Comparison of ENCODE assay signal across 8 cellular contexts in the genomic region with DNA sequence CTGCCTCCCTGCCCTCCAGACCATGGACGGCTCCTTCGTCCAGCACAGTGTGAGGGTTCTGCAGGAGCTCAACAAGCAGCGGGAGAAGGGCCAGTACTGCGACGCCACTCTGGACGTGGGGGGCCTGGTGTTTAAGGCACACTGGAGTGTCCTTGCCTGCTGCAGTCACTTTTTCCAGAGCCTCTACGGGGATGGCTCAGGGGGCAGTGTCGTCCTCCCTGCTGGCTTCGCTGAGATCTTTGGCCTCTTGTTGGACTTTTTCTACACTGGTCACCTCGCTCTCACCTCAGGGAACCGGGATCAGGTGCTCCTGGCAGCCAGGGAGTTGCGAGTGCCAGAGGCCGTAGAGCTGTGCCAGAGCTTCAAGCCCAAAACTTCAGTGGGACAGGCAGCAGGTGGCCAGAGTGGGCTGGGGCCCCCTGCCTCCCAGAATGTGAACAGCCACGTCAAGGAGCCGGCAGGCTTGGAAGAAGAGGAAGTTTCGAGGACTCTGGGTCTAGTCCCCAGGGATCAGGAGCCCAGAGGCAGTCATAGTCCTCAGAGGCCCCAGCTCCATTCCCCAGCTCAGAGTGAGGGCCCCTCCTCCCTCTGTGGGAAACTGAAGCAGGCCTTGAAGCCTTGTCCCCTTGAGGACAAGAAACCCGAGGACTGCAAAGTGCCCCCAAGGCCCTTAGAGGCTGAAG. TPM values are rescaled to one million over a fixed set of nuclear protein-coding genes. Genes with fewer than 3 reads are reported as not detected.
DNase-seq lines count a peak whose midpoint lies in the region; ATAC-seq and TF ChIP-seq lines count a peak whose summit lies in the region.

No MANE protein-coding gene starts in this region.

- H3K27ac Mint-ChIP-seq in activated naive CD4-positive, alpha-beta T cell treated with anti-CD3 and anti-CD28 coated beads, Interleukin-2, amount 10 ng/mL, durations not matched to agents 7 days and 5 days, result peak overlapping the region; percentile 93
- H3K27ac Mint-ChIP-seq in activated T-helper 17 cell treated with anti-CD3 and anti-CD28 coated beads, Interleukin-2, amount 50 U/mL, for 72 hours, result peak overlapping the region; percentile 95

- no peak for TF ChIP-seq POLR2A in spleen (IDR thresholded peaks at IDR 0.05)

- H3K27me3 ChIP-seq in spleen (replicated peaks in 1 of 7), result no peaks in the 10 kb centered on the region

- H3K27me3 Mint-ChIP-seq in activated naive CD4-positive, alpha-beta T cell treated with anti-CD3 and anti-CD28 coated beads, Interleukin-2, amount 10 ng/mL, durations not matched to agents 7 days and 5 days, result peaks cover 4% of the 10 kb centered on the region
- no peaks in the 10 kb centered on the region for H3K27me3 Mint-ChIP-seq in activated T-helper 17 cell treated with anti-CD3 and anti-CD28 coated beads, Interleukin-2, amount 50 U/mL, for 72 hours

- no peak for TF ChIP-seq CTCF in spleen (IDR thresholded peaks at IDR 0.05 in 8 of 11, conservative IDR thresholded peaks at IDR 0.05 in 3 of 11)

- no peak for ATAC-seq in activated T-helper 17 cell treated with anti-CD3 and anti-CD28 coated beads, Interleukin-2, amount 50 U/mL, for 72 hours (replicated peaks)
- no peak for ATAC-seq in HG03196 (IDR thresholded peaks at IDR 0.05; ENCODE audit: unreplicated experiment)

- WGBS in spleen, 5 donors, result 23 to 34% (median 25%) methylated on average over 9 to 17 of the region's 17 CpGs

- intact Hi-C loops in spleen (cut with DNase I; ENCODE audit: low total_unique reads), result no loop called here

- no peaks in the 10 kb centered on the region for H3K9me3 Mint-ChIP-seq in activated naive CD4-positive, alpha-beta T cell treated with anti-CD3 and anti-CD28 coated beads, Interleukin-2, amount 10 ng/mL, durations not matched to agents 7 days and 5 days
- no peaks in the 10 kb centered on the region for H3K9me3 Mint-ChIP-seq in activated T-helper 17 cell treated with anti-CD3 and anti-CD28 coated beads, Interleukin-2, amount 50 U/mL, for 72 hours

- peak overlapping the region; percentile 73 to 92 (median 88) for H3K4me3 ChIP-seq in spleen

- no peak for DNase-seq in activated naive CD4-positive, alpha-beta T cell treated with anti-CD3 and anti-CD28 coated beads, Interleukin-2, amount 10 ng/mL, durations not matched to agents 7 days and 5 days
- DNase-seq in activated naive CD4-positive, alpha-beta T cell treated with anti-CD3 and anti-CD28 coated beads, Interleukin-2, amount 50 U/mL, for 16 hours, result no peak
- DNase-seq in hepatic stellate cell (ENCODE audit: low spot score) (peak; percentile 68), spleen (peak; percentile 83), NCI-H524 (lab: John Stamatoyannopoulos, UW) (no peak), DMS153 (lab: John Stamatoyannopoulos, UW) (no peak)

- peaks cover 0 to 7% (median 0%) of the 10 kb centered on the region in 6 donors for H3K36me3 ChIP-seq in spleen

- peak overlapping the region; percentile 86 to 98 (median 95) for H3K27ac ChIP-seq in spleen

- H3K4me3 Mint-ChIP-seq in activated naive CD4-positive, alpha-beta T cell treated with anti-CD3 and anti-CD28 coated beads, Interleukin-2, amount 10 ng/mL, durations not matched to agents 7 days and 5 days, result peak overlapping the region; percentile 98
- H3K4me3 Mint-ChIP-seq in activated T-helper 17 cell treated with anti-CD3 and anti-CD28 coated beads, Interleukin-2, amount 50 U/mL, for 72 hours, result peak overlapping the region; percentile 91

- CTCF ChIA-PET in activated naive CD4-positive, alpha-beta T cell treated with anti-CD3 and anti-CD28 coated beads, Interleukin-2, amount 10 ng/mL, durations not matched to agents 7 days and 5 days (lab: Charles Lee), result interaction anchor here (0.6 to 2.1 kb wide), 3 partner anchors 21 to 334 kb away, joined by 3 to 6 read pairs (median 5); partner anchors contain the start of gene KLHL21

- peaks cover 40% of the 10 kb centered on the region for H3K4me1 Mint-ChIP-seq in activated naive CD4-positive, alpha-beta T cell treated with anti-CD3 and anti-CD28 coated beads, Interleukin-2, amount 10 ng/mL, durations not matched to agents 7 days and 5 days
- H3K4me1 Mint-ChIP-seq in activated T-helper 17 cell treated with anti-CD3 and anti-CD28 coated beads, Interleukin-2, amount 50 U/mL, for 72 hours, result peaks cover 14% of the 10 kb centered on the region

- H3K4me1 ChIP-seq in spleen, result peaks cover 18 to 69% (median 50%) of the 10 kb centered on the region in 6 donors

- H3K36me3 Mint-ChIP-seq in activated naive CD4-positive, alpha-beta T cell treated with anti-CD3 and anti-CD28 coated beads, Interleukin-2, amount 10 ng/mL, durations not matched to agents 7 days and 5 days, result peaks cover 15% of the 10 kb centered on the region
- no peaks in the 10 kb centered on the region for H3K36me3 Mint-ChIP-seq in activated T-helper 17 cell treated with anti-CD3 and anti-CD28 coated beads, Interleukin-2, amount 50 U/mL, for 72 hours (ENCODE audit: low read depth)

- no peaks in the 10 kb centered on the region for H3K9me3 ChIP-seq in spleen

RNA-seq across cellular contexts. Expression of gene ZBTB48, which starts 0.9 kb away (rescaled TPM):
- total RNA-seq in activated T-helper 17 cell treated with anti-CD3 and anti-CD28 coated beads, Interleukin-2, amount 50 U/mL, for 72 hours, result 10 to 100 TPM; 22.0 to 28.5 TPM
- total RNA-seq in spleen, result 10 to 100 TPM; 23.5 to 61.0 (median 48.0) TPM
- 100 to 1,000 TPM in 1 of 3 donors, 10 to 100 TPM in 2; 53.1 to 131 (median 89.3) TPM for polyA plus RNA-seq in spleen

RNA-seq across cellular contexts. Expression of gene KLHL21, which starts 21.9 kb away (rescaled TPM):
- total RNA-seq in activated T-helper 17 cell treated with anti-CD3 and anti-CD28 coated beads, Interleukin-2, amount 50 U/mL, for 72 hours, result 10 to 100 TPM; 32.3 to 35.3 TPM
- total RNA-seq in spleen, result 10 to 100 TPM; 18.5 to 41.5 (median 29.4) TPM
- 10 to 100 TPM in 1 of 3 donors, 1 to 10 TPM in 2; 5.0 to 12.0 (median 6.2) TPM for polyA plus RNA-seq in spleen

RNA-seq across cellular contexts. Expression of gene TAS1R1, which starts 25.6 kb away (rescaled TPM):
- not detected for total RNA-seq in activated T-helper 17 cell treated with anti-CD3 and anti-CD28 coated beads, Interleukin-2, amount 50 U/mL, for 72 hours
- total RNA-seq in spleen, result under 1 TPM; 0.13 to 0.88 (median 0.56) TPM
- polyA plus RNA-seq in spleen, result under 1 TPM; 0.09 to 0.51 (median 0.33) TPM

RNA-seq across cellular contexts. Expression of gene NOL9, which starts 26.4 kb away (rescaled TPM):
- total RNA-seq in activated T-helper 17 cell treated with anti-CD3 and anti-CD28 coated beads, Interleukin-2, amount 50 U/mL, for 72 hours, result 10 to 100 TPM; 33.2 to 58.0 TPM
- total RNA-seq in spleen, result 10 to 100 TPM; 30.5 to 55.2 (median 51.5) TPM
- 10 to 100 TPM in 1 of 3 donors, 1 to 10 TPM in 2; 4.2 to 10.0 (median 5.8) TPM for polyA plus RNA-seq in spleen

RNA-seq across cellular contexts. Expression of gene PHF13, which starts 32.8 kb away (rescaled TPM):
- total RNA-seq in activated T-helper 17 cell treated with anti-CD3 and anti-CD28 coated beads, Interleukin-2, amount 50 U/mL, for 72 hours, result 10 to 100 TPM; 14.8 to 23.7 TPM
- 10 to 100 TPM in 4 of 7 donors, 1 to 10 TPM in 3; 6.6 to 14.0 (median 10.5) TPM for total RNA-seq in spleen
- 1 to 10 TPM; 3.4 to 6.0 (median 4.4) TPM for polyA plus RNA-seq in spleen

Comparison
In these comparisons a context has a peak if more than half of its experiments do, and no peak if none do; other contexts are left out.
1. DNase-seq: peak in hepatic stellate cell (single experiment) and spleen (single experiment); none in activated naive CD4-positive, alpha-beta T cell treated with anti-CD3 and anti-CD28 coated beads, Interleukin-2, amount 10 ng/mL, durations not matched to agents 7 days and 5 days (single experiment), activated naive CD4-positive, alpha-beta T cell treated with anti-CD3 and anti-CD28 coated beads, Interleukin-2, amount 50 U/mL, for 16 hours (single experiment), NCI-H524 (0 of 2) and DMS153 (single experiment).